Comparison of ENCODE assay signal across 13 cellular contexts in genomic region chr11:19332476-19332875, GRCh38.
DNase-seq lines count a peak whose midpoint lies in the region; ATAC-seq and TF ChIP-seq lines count a peak whose summit lies in the region.
"Had no signal": no experiment of that assay in that cellular context is flagged by ENCODE, and none has a peak within 500 bp of the region (broad histone marks: within the 10 kb centered on the region; RNA-seq: fewer than 3 reads in every experiment).

No MANE protein-coding gene starts in this region.

- H3K36me3 ChIP-seq in MM.1S (replicated peaks; ENCODE audit: insufficient read depth, low read length) = no peaks in the 10 kb centered on the region
- H3K36me3 ChIP-seq: BLaER1 treated with 17β-estradiol and CSF1 and Interleukin-3, amounts not matched to agents 10 nM and 100 nM had no signal

- peaks cover 13% of the 10 kb centered on the region for H3K27me3 Mint-ChIP-seq in H9 (ENCODE audit: low read depth)

- no peaks in the 10 kb centered on the region for H3K23me2 ChIP-seq in H9 (ENCODE audit: insufficient read length, low read depth, low read length, poor library complexity, severe bottlenecking)

- H3K4me1 Mint-ChIP-seq in H9 = peaks cover 0 to 5% of the 10 kb centered on the region in 2 experiments; a peak in 1 of 4 replicates

- H3K9me3 ChIP-seq in MM.1S (replicated peaks; ENCODE audit: insufficient read depth, low read length) (no peaks in the 10 kb centered on the region), H9 (ENCODE audit: control insufficient read depth, low read depth, low read length) (no peaks in the 10 kb centered on the region)
- H3K9me3 ChIP-seq: BLaER1 treated with 17β-estradiol and CSF1 and Interleukin-3, amounts not matched to agents 10 nM and 100 nM had no signal

- H2BK12ac ChIP-seq in H9 (ENCODE audit: insufficient read length, low read depth, low read length) = no peak overlapping the region

- H3K18ac ChIP-seq in H9 (ENCODE audit: insufficient read length, low read depth, low read length) = no peak overlapping the region

- no peak overlapping the region for H3K56ac ChIP-seq in H9 (ENCODE audit: insufficient read length, low read depth, low read length)

- H2BK20ac ChIP-seq in H9 (ENCODE audit: low read depth, low read length, poor library complexity, severe bottlenecking) = no peak overlapping the region

- 0 out of 2 replicates have a peak overlapping the region, but pooled peaks have one; percentile 19 for H2AFZ ChIP-seq in MM.1S (ENCODE audit: low read length)
- no peak overlapping the region for H2AFZ ChIP-seq in H9 (ENCODE audit: low read length)

- H3K27ac Mint-ChIP-seq in H9 = no peak overlapping the region

- H3K4me2 ChIP-seq in MM.1S (ENCODE audit: low read depth, low read length) (peak overlapping the region; percentile 64; the same call in 1 of the 2 replicates), H9 (ENCODE audit: insufficient read depth, insufficient read length, low read length) (no peak overlapping the region)

- no peaks in the 10 kb centered on the region for H3K27me3 ChIP-seq in MM.1S (replicated peaks; ENCODE audit: insufficient read depth, low read length)
- H3K27me3 ChIP-seq in H9 (ENCODE audit: insufficient read depth, low read length) = no peaks in the 10 kb centered on the region
- H3K27me3 ChIP-seq: BLaER1 treated with 17β-estradiol and CSF1 and Interleukin-3, amounts not matched to agents 10 nM and 100 nM had no signal

- WGBS in H9 (ENCODE audit: extremely low coverage, insufficient read length, low lambda C conversion rate) = no CpG with 5 or more reads among the region's 2 CpGs

- H3K79me2 ChIP-seq in MM.1S (ENCODE audit: low read length) (no peaks in the 10 kb centered on the region), H9 (ENCODE audit: insufficient read depth, low read length) (no peaks in the 10 kb centered on the region)

- H2AK5ac ChIP-seq in H9 (ENCODE audit: insufficient read length, low read length) = no peak overlapping the region

- ATAC-seq in GM18867 (IDR thresholded peaks at IDR 0.05; ENCODE audit: unreplicated experiment) (peak; percentile 95), GM21447 (IDR thresholded peaks at IDR 0.05; ENCODE audit: unreplicated experiment) (peak; percentile 82), HG03025 (IDR thresholded peaks at IDR 0.05; ENCODE audit: low FRiP score, unreplicated experiment) (peak; percentile 89)

- H3K79me1 ChIP-seq in H9 (ENCODE audit: insufficient read depth, low read depth, low read length, poor library complexity, severe bottlenecking) = no peaks in the 10 kb centered on the region

- in situ Hi-C loops in G401 (cut with HindIII; ENCODE audit: low sequenced_read_pairs) = no loop called here

- no peak overlapping the region for H3K4me3 ChIP-seq in MM.1S (ENCODE audit: low read length)
- H3K4me3 ChIP-seq: BLaER1 treated with 17β-estradiol and CSF1 and Interleukin-3, amounts not matched to agents 10 nM and 100 nM; coronary artery; SK-N-MC had no signal

- H3K4me3 Mint-ChIP-seq in H9 = no peak overlapping the region

- H3K9me3 Mint-ChIP-seq in H9 = no peaks in the 10 kb centered on the region

- H3K14ac ChIP-seq in H9 (ENCODE audit: insufficient read depth, low read length) = no peak overlapping the region

- H3K4ac ChIP-seq in H9 (ENCODE audit: low read depth, low read length) = no peak overlapping the region

- H3K36me3 Mint-ChIP-seq in H9 (ENCODE audit: insufficient read depth in 1 of 3, low read depth in 3 of 3) = no peaks in the 10 kb centered on the region

- H3T11ph ChIP-seq in H9 (ENCODE audit: low read length) = no peak overlapping the region

- no peak overlapping the region for H2BK120ac ChIP-seq in H9 (ENCODE audit: low read depth, low read length, poor library complexity, severe bottlenecking)

- H2BK5ac ChIP-seq in H9 (ENCODE audit: insufficient read length, low read length) = no peak overlapping the region

- H4K8ac ChIP-seq in H9 (replicated peaks; ENCODE audit: insufficient read length, low read depth, low read length) = no peak overlapping the region

- no peaks in the 10 kb centered on the region for H4K20me1 ChIP-seq in MM.1S (ENCODE audit: insufficient read depth, low read length)
- H4K20me1 ChIP-seq in H9 (ENCODE audit: control insufficient read depth, insufficient read depth, insufficient read length) = no peaks in the 10 kb centered on the region
- H4K20me1 ChIP-seq: BLaER1 treated with 17β-estradiol and CSF1 and Interleukin-3, amounts not matched to agents 10 nM and 100 nM had no signal

- H3K4me1 ChIP-seq in MM.1S (ENCODE audit: low read length) (peaks cover 32% of the 10 kb centered on the region), H9 (ENCODE audit: insufficient read depth, low read length) (no peaks in the 10 kb centered on the region)

- no peaks in the 10 kb centered on the region for H3K9me2 ChIP-seq in MM.1S (replicated peaks; ENCODE audit: insufficient read depth, low read length)

- peak; percentile 76 for DNase-seq in MM.1S
- no peak for DNase-seq in H9
- no peak for DNase-seq in GM03348 (ENCODE audit: low spot score)
- no peak for DNase-seq in G401 (ENCODE audit: low spot score)
- DNase-seq in NCI-H69 (lab: John Stamatoyannopoulos, UW) = no peak
- DNase-seq: DND-41 had no signal

- H3K9ac ChIP-seq in MM.1S (ENCODE audit: low read length) = no peak overlapping the region
- H3K9ac ChIP-seq in H9 (ENCODE audit: extremely low read depth, insufficient read length, low read length) = no peak overlapping the region
- H3K9ac ChIP-seq: BLaER1 treated with 17β-estradiol and CSF1 and Interleukin-3, amounts not matched to agents 10 nM and 100 nM had no signal

- H2BK15ac ChIP-seq in H9 (ENCODE audit: low read depth, low read length) = no peak overlapping the region

- H3K27ac ChIP-seq in MM.1S (ENCODE audit: low read length) (peak overlapping the region; percentile 56; the same call in 1 of the 2 replicates), H9 (ENCODE audit: insufficient read length, low read depth, low read length) (no peak overlapping the region)
- H3K27ac ChIP-seq: BLaER1 treated with 17β-estradiol and CSF1 and Interleukin-3, amounts not matched to agents 10 nM and 100 nM; coronary artery; SK-N-MC; VCaP had no signal

- no peak overlapping the region for H3K23ac ChIP-seq in H9 (ENCODE audit: insufficient read length, low read depth, low read length)

- H3F3A ChIP-seq in MM.1S (ENCODE audit: insufficient read depth, low read length) = peaks cover 2% of the 10 kb centered on the region; the same call in 1 of the 2 replicates

- TF ChIP-seq CTCF in MM.1S (IDR thresholded peaks at IDR 0.05; ENCODE audit: low read length) (no peak), H9 (conservative IDR thresholded peaks at IDR 0.05) (no peak)

- no peak overlapping the region for H4K91ac ChIP-seq in H9 (ENCODE audit: insufficient read length, low read depth, low read length)

- H4K5ac ChIP-seq in H9 (ENCODE audit: insufficient read length, low read depth, low read length) = no peak overlapping the region
